In genomic region chr3:155354658-155355057, GRCh38 we compare ENCODE assay signal across 1 cellular context.
TF ChIP-seq lines count a peak whose summit lies in the region.

No MANE protein-coding gene starts in this region.

TF ChIP-seq in liver, 16 proteins besides CTCF, POLR2A, EP300 and RAD21 (continued from another document):
- TF ChIP-seq ZBTB33 (IDR thresholded peaks at IDR 0.05) = no peak
- peak; percentile 16 for TF ChIP-seq YY1 (IDR thresholded peaks at IDR 0.05)
- peak; percentile 62 to 72 for TF ChIP-seq RXRA (IDR thresholded peaks at IDR 0.05)
- peak; percentile 24 for TF ChIP-seq FOXA1 (IDR thresholded peaks at IDR 0.05)
- TF ChIP-seq JUND (IDR thresholded peaks at IDR 0.05) = peak; percentile 27 to 72
